2 cellular contexts compared by ENCODE assay signal in genomic region chr5:40273936-40274335, GRCh38.
TF ChIP-seq lines count a peak whose summit lies in the region.

No MANE protein-coding gene starts in this region.

TF ChIP-seq in IMR-90, 13 proteins besides CTCF, POLR2A, EP300 and RAD21:
- TF ChIP-seq MXI1 (IDR thresholded peaks at IDR 0.05; ENCODE audit: borderline replicate concordance, low read depth, low read length) (no peak), MAZ (IDR thresholded peaks at IDR 0.05; ENCODE audit: borderline replicate concordance, low read depth, low read length) (no peak), NFE2L2 (IDR thresholded peaks at IDR 0.05; ENCODE audit: low read depth, low read length) (no peak), USF2 (IDR thresholded peaks at IDR 0.05; ENCODE audit: low read depth, low read length) (no peak), BHLHE40 (IDR thresholded peaks at IDR 0.05; ENCODE audit: low read depth, low read length) (no peak), MAFK (IDR thresholded peaks at IDR 0.05; ENCODE audit: low read depth, low read length) (no peak), FOS (IDR thresholded peaks at IDR 0.05; ENCODE audit: low read depth, low read length) (no peak), SMC3 (IDR thresholded peaks at IDR 0.05; ENCODE audit: low read depth, low read length) (no peak), CHD1 (IDR thresholded peaks at IDR 0.05; ENCODE audit: low read depth, low read length) (no peak), RCOR1 (IDR thresholded peaks at IDR 0.05; ENCODE audit: insufficient replicate concordance, low read length) (no peak)
TF ChIP-seq in IMR-90: peak in this region for 0.

TF ChIP-seq in H1, 55 proteins besides CTCF, POLR2A, EP300 and RAD21:
- TF ChIP-seq TCF12 (IDR thresholded peaks at IDR 0.05; ENCODE audit: low read depth, low read length) = no peak
- no peak for TF ChIP-seq SIN3A (conservative IDR thresholded peaks at IDR 0.05 in 1 of 2, IDR thresholded peaks at IDR 0.05 in 1 of 2; ENCODE audit: low read depth in 1 of 2, low read length in 2 of 2)
- no peak for TF ChIP-seq EZH2 (IDR thresholded peaks at IDR 0.05; ENCODE audit: low read depth, low read length, severe bottlenecking)
- TF ChIP-seq HDAC2 (IDR thresholded peaks at IDR 0.05; ENCODE audit: borderline replicate concordance in 1 of 2, low read depth in 2 of 2, low read length in 2 of 2) = no peak
- no peak for TF ChIP-seq ATF2 (IDR thresholded peaks at IDR 0.05; ENCODE audit: low read length)
